ENCODE assay signal across 23 cellular contexts in genomic region chr2:135074216-135074615, GRCh38. TPM values are rescaled to one million over a fixed set of nuclear protein-coding genes. Genes with fewer than 3 reads are reported as not detected.
A peak's percentile ranks its signal among the peaks of the same experiment; 100 is the strongest.
DNase-seq lines count a peak whose midpoint lies in the region; ATAC-seq and TF ChIP-seq lines count a peak whose summit lies in the region.
"Had no signal": no experiment of that assay in that cellular context is flagged by ENCODE, and none has a peak within 500 bp of the region (broad histone marks: within the 10 kb centered on the region; RNA-seq: fewer than 3 reads in every experiment).

No MANE protein-coding gene starts in this region.

- CTCF ChIA-PET in naive thymus-derived CD4-positive, alpha-beta T cell (lab: Charles Lee): no interaction called here
- CTCF ChIA-PET in activated CD4-positive, alpha-beta memory T cell treated with anti-CD3 and anti-CD28 coated beads, Interleukin-2, amount 10 ng/mL, durations not matched to agents 7 days and 5 days (lab: Charles Lee): no interaction called here

- peaks cover 4% of the 10 kb centered on the region for H4K20me1 ChIP-seq in smooth muscle cell (ENCODE audit: low read depth)

- H3K9me3 Mint-ChIP-seq in naive thymus-derived CD4-positive, alpha-beta T cell: peaks cover 0 to 28% (median 6%) of the 10 kb centered on the region in 11 donors
- H3K9me3 Mint-ChIP-seq in activated CD4-positive, alpha-beta memory T cell treated with anti-CD3 and anti-CD28 coated beads, Interleukin-2, amount 10 ng/mL, durations not matched to agents 7 days and 5 days: peaks cover 37% of the 10 kb centered on the region

- H3K9me3 ChIP-seq in naive thymus-derived CD4-positive, alpha-beta T cell (ENCODE audit: control insufficient read depth in 2 of 3, low read length in 3 of 3): peaks cover 0 to 5% (median 3%) of the 10 kb centered on the region in 3 experiments
- H3K9me3 ChIP-seq in smooth muscle cell (replicated peaks; ENCODE audit: low read depth): peaks cover 9% of the 10 kb centered on the region

- no peaks in the 10 kb centered on the region for H3F3A ChIP-seq in smooth muscle cell (ENCODE audit: low read depth)

- intact Hi-C loops in naive thymus-derived CD4-positive, alpha-beta T cell (cut with micrococcal nuclease): no loop called here

- H3K36me3 ChIP-seq in naive thymus-derived CD4-positive, alpha-beta T cell (ENCODE audit: control insufficient read depth in 2 of 3, insufficient read depth in 3 of 3, low read length in 3 of 3): peaks cover 0 to 8% (median 0%) of the 10 kb centered on the region in 3 experiments
- H3K36me3 ChIP-seq in smooth muscle cell (ENCODE audit: low read depth): peaks cover 11% of the 10 kb centered on the region

- H3K27me3 ChIP-seq in naive thymus-derived CD4-positive, alpha-beta T cell (ENCODE audit: control insufficient read depth in 2 of 2, insufficient read depth in 2 of 2, low read length in 2 of 2): no peaks in the 10 kb centered on the region
- no peaks in the 10 kb centered on the region for H3K27me3 ChIP-seq in smooth muscle cell (ENCODE audit: low read depth)
- H3K27me3 ChIP-seq: BLaER1 treated with 17β-estradiol and CSF1 and Interleukin-3, amounts not matched to agents 10 nM and 100 nM had no signal

- whole genome bisulfite sequencing in smooth muscle cell (ENCODE audit: low lambda C conversion rate): 96% methylated on average over 3 of the region's 3 CpGs

- TF ChIP-seq CTCF in C4-2B (conservative IDR thresholded peaks at IDR 0.05) (no peak), LNCaP clone FGC (IDR thresholded peaks at IDR 0.05; ENCODE audit: control insufficient read depth, extremely low read depth, insufficient read depth) (no peak), epithelial cell of esophagus (IDR thresholded peaks at IDR 0.05; ENCODE audit: insufficient read depth, low read depth, low read length, missing control alignments) (no peak), smooth muscle cell (IDR thresholded peaks at IDR 0.05; ENCODE audit: borderline replicate concordance, insufficient read depth, poor library complexity, severe bottlenecking) (no peak)

- peak overlapping the region in 5 of 9 donors; percentile 32 to 67 (median 58) for H3K27ac Mint-ChIP-seq in naive thymus-derived CD4-positive, alpha-beta T cell
- H3K27ac Mint-ChIP-seq in activated CD4-positive, alpha-beta memory T cell treated with anti-CD3 and anti-CD28 coated beads, Interleukin-2, amount 10 ng/mL, durations not matched to agents 7 days and 5 days: no peak overlapping the region
- H3K27ac Mint-ChIP-seq: immature natural killer cell had no signal

- no peak overlapping the region for H3K4me2 ChIP-seq in smooth muscle cell
- H3K4me2 ChIP-seq: BLaER1 treated with 17β-estradiol and CSF1 and Interleukin-3, amounts not matched to agents 10 nM and 100 nM; SK-N-SH had no signal

- H3K79me2 ChIP-seq in smooth muscle cell (ENCODE audit: low read depth): peaks cover 62% of the 10 kb centered on the region

- no peak overlapping the region for H2AFZ ChIP-seq in smooth muscle cell (ENCODE audit: low read depth)

- ATAC-seq in naive thymus-derived CD4-positive, alpha-beta T cell: no peak
- no peak for ATAC-seq in GM18505 (IDR thresholded peaks at IDR 0.05; ENCODE audit: unreplicated experiment)

- no peak for TF ChIP-seq POLR2A in GM18505 (IDR thresholded peaks at IDR 0.05; ENCODE audit: borderline replicate concordance, extremely low read depth, insufficient read depth, insufficient read length)

- H3K4me1 Mint-ChIP-seq in naive thymus-derived CD4-positive, alpha-beta T cell: peaks cover 2 to 51% (median 38%) of the 10 kb centered on the region in 7 donors
- H3K4me1 Mint-ChIP-seq in activated CD4-positive, alpha-beta memory T cell treated with anti-CD3 and anti-CD28 coated beads, Interleukin-2, amount 10 ng/mL, durations not matched to agents 7 days and 5 days: no peaks in the 10 kb centered on the region
- H3K4me1 Mint-ChIP-seq: brain had no signal

- peaks cover 10 to 59% (median 50%) of the 10 kb centered on the region in 5 donors for H3K36me3 Mint-ChIP-seq in naive thymus-derived CD4-positive, alpha-beta T cell
- peaks cover 51% of the 10 kb centered on the region for H3K36me3 Mint-ChIP-seq in activated CD4-positive, alpha-beta memory T cell treated with anti-CD3 and anti-CD28 coated beads, Interleukin-2, amount 10 ng/mL, durations not matched to agents 7 days and 5 days (ENCODE audit: low read depth)

- POLR2A ChIA-PET in naive thymus-derived CD4-positive, alpha-beta T cell (lab: Charles Lee): no interaction called here
- POLR2A ChIA-PET in activated CD4-positive, alpha-beta memory T cell treated with anti-CD3 and anti-CD28 coated beads, Interleukin-2, amount 10 ng/mL, durations not matched to agents 7 days and 5 days (lab: Charles Lee): no interaction called here

- H3K4me3 Mint-ChIP-seq in naive thymus-derived CD4-positive, alpha-beta T cell: no peak overlapping the region
- H3K4me3 Mint-ChIP-seq in activated CD4-positive, alpha-beta memory T cell treated with anti-CD3 and anti-CD28 coated beads, Interleukin-2, amount 10 ng/mL, durations not matched to agents 7 days and 5 days: no peak overlapping the region
- H3K4me3 Mint-ChIP-seq: brain, immature natural killer cell had no signal

- DNase-seq in LNCaP clone FGC (ENCODE audit: low read depth): peak; percentile 92
- peak; percentile 66 for DNase-seq in epithelial cell of esophagus (ENCODE audit: low read depth)
- no peak for DNase-seq in naive thymus-derived CD4-positive, alpha-beta T cell
- no peak for DNase-seq in activated CD4-positive, alpha-beta memory T cell treated with anti-CD3 and anti-CD28 coated beads, Interleukin-2, amount 10 ng/mL, durations not matched to agents 7 days and 5 days
- no peak for DNase-seq in smooth muscle cell (lab: John Stamatoyannopoulos, UW; ENCODE audit: unreplicated experiment)
- DNase-seq in NCI-H1105 treated with DMSO at 0.1 percent for 48 hours (lab: John Stamatoyannopoulos, UW): no peak
- DNase-seq: activated CD4-positive, alpha-beta T cell treated with anti-CD3 and anti-CD28 coated beads, Interleukin-2, amount 50 U/mL, for 4 hours; activated CD8-positive, alpha-beta memory T cell treated with anti-CD3 and anti-CD28 coated beads, Interleukin-2, amount 50 U/mL, for 48 hours; GOT3; immature natural killer cell; NCI-H1417 treated with DMSO at 0.1 percent for 48 hours; NCI-H524; retina; SK-N-SH; stimulated activated CD4-positive, alpha-beta T cell treated with anti-CD3 and anti-CD28 coated beads, Interleukin-12 subunit alpha, Interleukin-12 subunit beta, amount 100 ng/mL, for 4 hours had no signal

- peak overlapping the region; percentile 24; the same call in 1 of the 2 replicates for H3K4me3 ChIP-seq in LNCaP clone FGC (ENCODE audit: low read depth, low read length)
- H3K4me3 ChIP-seq in epithelial cell of esophagus (ENCODE audit: low read length): no peak overlapping the region
- no peak overlapping the region for H3K4me3 ChIP-seq in naive thymus-derived CD4-positive, alpha-beta T cell (ENCODE audit: low read length)
- H3K4me3 ChIP-seq in smooth muscle cell: no peak overlapping the region

- H3K27ac ChIP-seq in C4-2B (peak overlapping the region; percentile 86), smooth muscle cell (ENCODE audit: low read depth) (no peak overlapping the region)
- H3K27ac ChIP-seq in naive thymus-derived CD4-positive, alpha-beta T cell (ENCODE audit: low read depth, low read length): no peak overlapping the region
- H3K27ac ChIP-seq: BLaER1 treated with 17β-estradiol and CSF1 and Interleukin-3, amounts not matched to agents 10 nM and 100 nM had no signal

- H3K27me3 Mint-ChIP-seq in naive thymus-derived CD4-positive, alpha-beta T cell: no peaks in the 10 kb centered on the region
- no peaks in the 10 kb centered on the region for H3K27me3 Mint-ChIP-seq in activated CD4-positive, alpha-beta memory T cell treated with anti-CD3 and anti-CD28 coated beads, Interleukin-2, amount 10 ng/mL, durations not matched to agents 7 days and 5 days
- H3K27me3 Mint-ChIP-seq: brain had no signal

- peaks cover 0 to under 1% of the 10 kb centered on the region in 2 donors for H3K4me1 ChIP-seq in naive thymus-derived CD4-positive, alpha-beta T cell (ENCODE audit: control insufficient read depth in 2 of 2, insufficient read depth in 2 of 2, low read length in 2 of 2)
- no peaks in the 10 kb centered on the region for H3K4me1 ChIP-seq in smooth muscle cell (ENCODE audit: low read depth)
- H3K4me1 ChIP-seq: BLaER1 treated with 17β-estradiol and CSF1 and Interleukin-3, amounts not matched to agents 10 nM and 100 nM had no signal

- no peak overlapping the region for H3K9ac ChIP-seq in smooth muscle cell (ENCODE audit: low read depth)
- H3K9ac ChIP-seq: BLaER1 treated with 17β-estradiol and CSF1 and Interleukin-3, amounts not matched to agents 10 nM and 100 nM; SK-N-SH had no signal

RNA-seq across cellular contexts. Expression of gene RAB3GAP1, which starts 22.1 kb away (rescaled TPM):
- total RNA-seq in naive thymus-derived CD4-positive, alpha-beta T cell: 10 to 100 TPM; 24.3 to 58.7 (median 42.9) TPM
- polyA plus RNA-seq in naive thymus-derived CD4-positive, alpha-beta T cell: 10 to 100 TPM; 25.3 to 31.2 TPM
- 10 to 100 TPM; 22.9 to 23.0 TPM for total RNA-seq in activated CD4-positive, alpha-beta memory T cell treated with anti-CD3 and anti-CD28 coated beads, Interleukin-2, amount 10 ng/mL, durations not matched to agents 7 days and 5 days
- total RNA-seq in smooth muscle cell: 39.8 and 58.5 TPM in 2 replicates
- polyA plus RNA-seq in smooth muscle cell: 14.6 and 18.3 TPM in 2 replicates

RNA-seq across cellular contexts. Expression of gene MAP3K19, which starts 27.0 kb away (rescaled TPM):
- total RNA-seq in naive thymus-derived CD4-positive, alpha-beta T cell: under 1 TPM in 1 of 5 experiments, not detected in 4; 0.64 TPM
- not detected for polyA plus RNA-seq in naive thymus-derived CD4-positive, alpha-beta T cell
- total RNA-seq in activated CD4-positive, alpha-beta memory T cell treated with anti-CD3 and anti-CD28 coated beads, Interleukin-2, amount 10 ng/mL, durations not matched to agents 7 days and 5 days: not detected
- not detected in 2 replicates for total RNA-seq in smooth muscle cell
- polyA plus RNA-seq in smooth muscle cell: 0.14 TPM in 1 of 2 replicates, not detected in the other
- total RNA-seq: lower leg skin, M059J, RPMI7951, urinary bladder had no signal
- polyA plus RNA-seq: immature natural killer cell, SK-N-SH, urinary bladder had no signal

Comparison
In these comparisons a context has a peak if more than half of its experiments do, and no peak if none do; other contexts are left out.
1. DNase-seq: peak in LNCaP clone FGC (single experiment) and epithelial cell of esophagus (single experiment); none in naive thymus-derived CD4-positive, alpha-beta T cell (0 of 9), activated CD4-positive, alpha-beta memory T cell treated with anti-CD3 and anti-CD28 coated beads, Interleukin-2, amount 10 ng/mL, durations not matched to agents 7 days and 5 days (single experiment), smooth muscle cell (single experiment) and NCI-H1105 treated with DMSO at 0.1 percent for 48 hours (single experiment).